In the genomic region with DNA sequence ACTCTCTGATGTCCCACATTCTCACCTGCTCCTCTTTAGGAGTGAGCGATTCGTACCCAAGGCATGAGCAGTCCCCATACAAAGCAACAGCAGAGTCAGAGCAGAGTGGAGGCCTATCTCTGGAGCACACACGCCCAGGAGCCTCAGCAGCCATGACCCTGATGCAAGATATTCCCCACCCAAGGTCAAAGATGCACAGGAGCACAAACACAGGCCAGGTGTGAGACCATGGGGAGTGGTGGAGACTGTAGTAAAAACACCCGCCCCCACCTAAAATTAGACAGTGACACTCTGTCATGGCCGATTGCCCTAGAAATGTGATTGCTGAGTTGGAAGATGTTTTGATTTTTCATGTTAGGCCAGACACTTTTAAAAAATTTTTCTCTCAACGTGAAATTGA, we compare ENCODE assay signal across 17 cellular contexts. TPM values are rescaled to one million over a fixed set of nuclear protein-coding genes. Genes with fewer than 3 reads are reported as not detected.
DNase-seq lines count a peak whose midpoint lies in the region; TF ChIP-seq lines count a peak whose summit lies in the region.
"Had no signal": no experiment of that assay in that cellular context is flagged by ENCODE, and none has a peak within 500 bp of the region (broad histone marks: within the 10 kb centered on the region; RNA-seq: fewer than 3 reads in every experiment).

No MANE protein-coding gene starts in this region.

- H2BK5ac ChIP-seq in mesenchymal stem cell (ENCODE audit: low read depth, low read length, poor library complexity, severe bottlenecking) = no peak overlapping the region

- H3K4me3 Mint-ChIP-seq in T-helper 1 cell treated with Interleukin-12 subunit alpha and Interleukin-12 subunit beta and Interleukin-4 antibody, amounts not matched to agents 30 μg/mL and 1 μg/mL, for 36 hours = no peak overlapping the region
- H3K4me3 Mint-ChIP-seq: activated naive CD8-positive, alpha-beta T cell treated with anti-CD3 and anti-CD28 coated beads, Interleukin-2, amount 50 U/mL, for 24 hours had no signal

- H3K79me1 ChIP-seq in mesenchymal stem cell (replicated peaks; ENCODE audit: low read length, poor library complexity, severe bottlenecking) = peaks cover 17% of the 10 kb centered on the region

- H3K9me3 ChIP-seq in ascending aorta (no peaks in the 10 kb centered on the region), mesenchymal stem cell (ENCODE audit: control insufficient read depth, low read length) (peaks cover 8% of the 10 kb centered on the region), stomach smooth muscle (ENCODE audit: control insufficient read depth in 2 of 2, low read length in 2 of 2) (no peaks in the 10 kb centered on the region)
- H3K9me3 ChIP-seq: MG63 had no signal

- H3K4ac ChIP-seq in mesenchymal stem cell (ENCODE audit: low read depth in 1 of 2, low read length in 2 of 2) = no peak overlapping the region

- no peak overlapping the region for H3K4me2 ChIP-seq in mesenchymal stem cell (ENCODE audit: low read length, poor library complexity, severe bottlenecking)

- no peak overlapping the region for H4K91ac ChIP-seq in mesenchymal stem cell (ENCODE audit: low read length)

- no peak overlapping the region for H3K14ac ChIP-seq in mesenchymal stem cell (ENCODE audit: low read length in 2 of 2)

- peaks cover 4 to 25% of the 10 kb centered on the region in 2 donors for H3K4me1 ChIP-seq in ascending aorta
- peaks cover 33% of the 10 kb centered on the region for H3K4me1 ChIP-seq in mesenchymal stem cell (ENCODE audit: control insufficient read depth, insufficient read depth, low read depth, low read length)
- H3K4me1 ChIP-seq in stomach smooth muscle (ENCODE audit: control insufficient read depth, insufficient read depth, low read length) = peaks cover 7% of the 10 kb centered on the region
- H3K4me1 ChIP-seq: SJCRH30 had no signal

- H2BK120ac ChIP-seq in mesenchymal stem cell (ENCODE audit: low read depth, low read length) = no peak overlapping the region

- H3K27ac Mint-ChIP-seq in T-helper 1 cell treated with Interleukin-12 subunit alpha and Interleukin-12 subunit beta and Interleukin-4 antibody, amounts not matched to agents 30 μg/mL and 1 μg/mL, for 36 hours = peak overlapping the region; percentile 41
- H3K27ac Mint-ChIP-seq: activated naive CD8-positive, alpha-beta T cell treated with anti-CD3 and anti-CD28 coated beads, Interleukin-2, amount 50 U/mL, for 24 hours had no signal

- H3K4me3 ChIP-seq in ascending aorta (no peak overlapping the region), mesenchymal stem cell (ENCODE audit: insufficient read depth in 1 of 2, low read depth in 1 of 2, low read length in 2 of 2) (no peak overlapping the region), stomach smooth muscle (ENCODE audit: low read length in 2 of 2) (no peak overlapping the region)
- H3K4me3 ChIP-seq: MG63, SJCRH30 had no signal

- H2AFZ ChIP-seq in mesenchymal stem cell (ENCODE audit: low read depth, low read length) = no peak overlapping the region

- intact Hi-C loops in ascending aorta (cut with DNase I) = no loop called here

- WGBS in mesenchymal stem cell = 97% methylated on average over 4 of the region's 6 CpGs

- no peak for DNase-seq in T-helper 1 cell
- DNase-seq in ascending aorta (ENCODE audit: low spot score in 2 of 2) = no peak
- DNase-seq in mesenchymal stem cell = no peak
- DNase-seq in DMS79 treated with DMSO at 0.1 percent for 48 hours (lab: John Stamatoyannopoulos, UW) = no peak
- no peak for DNase-seq in DMS53 (lab: John Stamatoyannopoulos, UW)
- DNase-seq in germinal center (ENCODE audit: low spot score) = no peak
- DNase-seq: activated naive CD8-positive, alpha-beta T cell treated with anti-CD3 and anti-CD28 coated beads, Interleukin-2, amount 50 U/mL, for 24 hours; immature natural killer cell; MG63; NCI-H2081 treated with DMSO at 0.1 percent for 48 hours; SJCRH30 had no signal

- H3K27me3 Mint-ChIP-seq in T-helper 1 cell treated with Interleukin-12 subunit alpha and Interleukin-12 subunit beta and Interleukin-4 antibody, amounts not matched to agents 30 μg/mL and 1 μg/mL, for 36 hours (ENCODE audit: low read depth) = no peaks in the 10 kb centered on the region
- H3K27me3 Mint-ChIP-seq: activated naive CD8-positive, alpha-beta T cell treated with anti-CD3 and anti-CD28 coated beads, Interleukin-2, amount 50 U/mL, for 24 hours had no signal

- no peak for TF ChIP-seq CTCF in ascending aorta (IDR thresholded peaks at IDR 0.05)

- H3K36me3 ChIP-seq in ascending aorta = peaks cover 16 to 18% of the 10 kb centered on the region in 2 donors
- H3K36me3 ChIP-seq in mesenchymal stem cell (ENCODE audit: control insufficient read depth in 1 of 2, insufficient read depth in 2 of 2, low read depth in 1 of 2, low read length in 2 of 2) = peaks cover 36 to 37% of the 10 kb centered on the region in 2 experiments
- peaks cover 12 to 15% of the 10 kb centered on the region in 2 donors for H3K36me3 ChIP-seq in stomach smooth muscle (ENCODE audit: control insufficient read depth in 2 of 2, insufficient read depth in 2 of 2, low read length in 2 of 2)

- no peaks in the 10 kb centered on the region for H3K9me3 Mint-ChIP-seq in T-helper 1 cell treated with Interleukin-12 subunit alpha and Interleukin-12 subunit beta and Interleukin-4 antibody, amounts not matched to agents 30 μg/mL and 1 μg/mL, for 36 hours
- H3K9me3 Mint-ChIP-seq: activated naive CD8-positive, alpha-beta T cell treated with anti-CD3 and anti-CD28 coated beads, Interleukin-2, amount 50 U/mL, for 24 hours; immature natural killer cell had no signal

- no peak overlapping the region for H3K23ac ChIP-seq in mesenchymal stem cell (ENCODE audit: low read length in 2 of 2)

- H3K27ac ChIP-seq in ascending aorta = peak overlapping the region; percentile 59 to 75
- peak overlapping the region; percentile 4 for H3K27ac ChIP-seq in mesenchymal stem cell (ENCODE audit: low read length, poor library complexity, severe bottlenecking)
- peak overlapping the region; percentile 11 for H3K27ac ChIP-seq in stomach smooth muscle (ENCODE audit: low read length)
- H3K27ac ChIP-seq: 22Rv1, SJCRH30 had no signal

- no peak overlapping the region for H4K8ac ChIP-seq in mesenchymal stem cell (ENCODE audit: low read length)

- peak overlapping the region; percentile 31 for H3K9ac ChIP-seq in mesenchymal stem cell (ENCODE audit: low read length)
- H3K9ac ChIP-seq in stomach smooth muscle (ENCODE audit: low read length in 2 of 2) = no peak overlapping the region

- no peak overlapping the region for H2BK12ac ChIP-seq in mesenchymal stem cell (ENCODE audit: low read length in 2 of 2)

- peaks cover 44% of the 10 kb centered on the region for H3K4me1 Mint-ChIP-seq in T-helper 1 cell treated with Interleukin-12 subunit alpha and Interleukin-12 subunit beta and Interleukin-4 antibody, amounts not matched to agents 30 μg/mL and 1 μg/mL, for 36 hours (ENCODE audit: low read depth)

- peaks cover 41% of the 10 kb centered on the region for H3K36me3 Mint-ChIP-seq in T-helper 1 cell treated with Interleukin-12 subunit alpha and Interleukin-12 subunit beta and Interleukin-4 antibody, amounts not matched to agents 30 μg/mL and 1 μg/mL, for 36 hours (ENCODE audit: low read depth)

- H2AK5ac ChIP-seq in mesenchymal stem cell (ENCODE audit: low read length, severe bottlenecking) = no peak overlapping the region

- no peak overlapping the region for H3K18ac ChIP-seq in mesenchymal stem cell (ENCODE audit: low read depth in 1 of 2, low read length in 2 of 2)

- no peak overlapping the region for H2BK15ac ChIP-seq in mesenchymal stem cell (ENCODE audit: low read depth, poor library complexity, severe bottlenecking)

- no peaks in the 10 kb centered on the region for H3K27me3 ChIP-seq in ascending aorta
- no peaks in the 10 kb centered on the region for H3K27me3 ChIP-seq in mesenchymal stem cell (ENCODE audit: control insufficient read depth in 1 of 2, insufficient read depth in 1 of 2, low read length in 2 of 2)
- no peaks in the 10 kb centered on the region for H3K27me3 ChIP-seq in stomach smooth muscle (ENCODE audit: control insufficient read depth in 1 of 2, insufficient read depth in 2 of 2, low read length in 2 of 2)
- H3K27me3 ChIP-seq: MG63, SJCRH30 had no signal

RNA-seq across cellular contexts. Expression of a gene that starts 21.4 kb away (rescaled TPM):
- total RNA-seq in ascending aorta = 101 TPM
- polyA plus RNA-seq in mesenchymal stem cell (2013, experiment 1 of 2) = 209 TPM
- polyA plus RNA-seq in mesenchymal stem cell (2013, experiment 2 of 2) = 195 TPM

RNA-seq across cellular contexts. Expression of a gene that starts 39.1 kb away (rescaled TPM):
- not detected for total RNA-seq in ascending aorta
- not detected for polyA plus RNA-seq in mesenchymal stem cell (2013, experiment 1 of 2)
- polyA plus RNA-seq in mesenchymal stem cell (2013, experiment 2 of 2) = not detected
- total RNA-seq: fibroblast of villous mesenchyme, mononuclear cell, renal cortical epithelial cell, SJCRH30 had no signal
- polyA plus RNA-seq: immature natural killer cell had no signal

Comparison
In these comparisons a context has a peak if more than half of its experiments do, and no peak if none do; other contexts are left out.
1. H3K27ac ChIP-seq: peak in every context shown above with its lines; median percentile 67 in ascending aorta; 11 in stomach smooth muscle; 4 in mesenchymal stem cell.